Comparison of ENCODE assay signal across 20 cellular contexts in genomic region chr5:231661-232060, GRCh38. TPM values are rescaled to one million over a fixed set of nuclear protein-coding genes. Genes with fewer than 3 reads are reported as not detected.
DNase-seq lines count a peak whose midpoint lies in the region; ATAC-seq lines count a peak whose summit lies in the region.
"Had no signal": no experiment of that assay in that cellular context is flagged by ENCODE, and none has a peak within 500 bp of the region (broad histone marks: within the 10 kb centered on the region; RNA-seq: fewer than 3 reads in every experiment).

No MANE protein-coding gene starts in this region.

- peak; percentile 68 for ATAC-seq in activated CD4-positive, alpha-beta T cell treated with anti-CD3 and anti-CD28 coated beads for 36 hours
- ATAC-seq: HepG2 had no signal

- peak overlapping the region; percentile 47 for H3K27ac Mint-ChIP-seq in activated CD4-positive, alpha-beta T cell treated with anti-CD3 and anti-CD28 coated beads for 36 hours
- peak overlapping the region; percentile 74 for H3K27ac Mint-ChIP-seq in activated T-cell treated with anti-CD3 and anti-CD28 coated beads, Interleukin-2, amount 50 U/mL, for 24 hours

- CTCF ChIA-PET in activated CD4-positive, alpha-beta T cell treated with anti-CD3 and anti-CD28 coated beads for 36 hours (lab: Charles Lee): no interaction called here

- no peaks in the 10 kb centered on the region for H3K27me3 Mint-ChIP-seq in activated CD4-positive, alpha-beta T cell treated with anti-CD3 and anti-CD28 coated beads for 36 hours
- no peaks in the 10 kb centered on the region for H3K27me3 Mint-ChIP-seq in activated T-cell treated with anti-CD3 and anti-CD28 coated beads, Interleukin-2, amount 50 U/mL, for 24 hours
- H3K27me3 Mint-ChIP-seq: CD4-positive, CD25-positive, alpha-beta regulatory T cell had no signal

- H3K27ac ChIP-seq in caudate nucleus (ENCODE audit: low read depth, low read length): no peak overlapping the region
- H3K27ac ChIP-seq: 22Rv1, Peyer's patch had no signal

- no peak overlapping the region for H3K4me3 Mint-ChIP-seq in activated CD4-positive, alpha-beta T cell treated with anti-CD3 and anti-CD28 coated beads for 36 hours
- no peak overlapping the region for H3K4me3 Mint-ChIP-seq in activated T-cell treated with anti-CD3 and anti-CD28 coated beads, Interleukin-2, amount 50 U/mL, for 24 hours
- H3K4me3 Mint-ChIP-seq: CD4-positive, CD25-positive, alpha-beta regulatory T cell had no signal

- H3K9me3 Mint-ChIP-seq in activated CD4-positive, alpha-beta T cell treated with anti-CD3 and anti-CD28 coated beads for 36 hours (ENCODE audit: low read depth): no peaks in the 10 kb centered on the region
- H3K9me3 Mint-ChIP-seq in activated T-cell treated with anti-CD3 and anti-CD28 coated beads, Interleukin-2, amount 50 U/mL, for 24 hours: no peaks in the 10 kb centered on the region
- H3K9me3 Mint-ChIP-seq: CD4-positive, CD25-positive, alpha-beta regulatory T cell had no signal

- POLR2A ChIA-PET in activated CD4-positive, alpha-beta T cell treated with anti-CD3 and anti-CD28 coated beads for 36 hours (lab: Charles Lee): no interaction called here

- peaks cover 5% of the 10 kb centered on the region for H3K4me1 Mint-ChIP-seq in activated CD4-positive, alpha-beta T cell treated with anti-CD3 and anti-CD28 coated beads for 36 hours
- peaks cover 5% of the 10 kb centered on the region for H3K4me1 Mint-ChIP-seq in activated T-cell treated with anti-CD3 and anti-CD28 coated beads, Interleukin-2, amount 50 U/mL, for 24 hours (ENCODE audit: low read depth)

- intact Hi-C loops in activated CD4-positive, alpha-beta T cell treated with anti-CD3 and anti-CD28 coated beads for 36 hours (cut with DNase I, micrococcal nuclease): no loop called here

- no peak for DNase-seq in activated CD4-positive, alpha-beta T cell treated with anti-CD3 and anti-CD28 coated beads for 36 hours
- no peak for DNase-seq in activated CD4-positive, alpha-beta T cell treated with anti-CD3 and anti-CD28 coated beads for 1 hour
- DNase-seq in activated T-cell treated with anti-CD3 and anti-CD28 coated beads, Interleukin-2, amount 50 U/mL, for 24 hours: no peak
- no peak for DNase-seq in activated T-cell treated with anti-CD3 and anti-CD28 coated beads, Interleukin-2, amount 50 U/mL, for 48 hours
- DNase-seq in caudate nucleus (lab: John Stamatoyannopoulos, UW) (peak in 36 of 61 donors; percentile 1 to 69 (median 26)), superior temporal gyrus (ENCODE audit: extremely low spot score) (peak; percentile 53), HCEC 1CT (no peak), DMS53 (lab: John Stamatoyannopoulos, UW) (no peak)
- DNase-seq: BE2C; Caco-2; CD4-positive, CD25-positive, alpha-beta regulatory T cell; GDM1; KBM-7; NCI-H1105 treated with DMSO at 0.1 percent for 48 hours; NCI-H1694 treated with DMSO at 0.1 percent for 48 hours; Peyer's patch had no signal

- H3K36me3 Mint-ChIP-seq in activated CD4-positive, alpha-beta T cell treated with anti-CD3 and anti-CD28 coated beads for 36 hours (ENCODE audit: low read depth): peaks cover 46% of the 10 kb centered on the region
- peaks cover 90% of the 10 kb centered on the region for H3K36me3 Mint-ChIP-seq in activated T-cell treated with anti-CD3 and anti-CD28 coated beads, Interleukin-2, amount 50 U/mL, for 24 hours (ENCODE audit: low read depth)

RNA-seq across cellular contexts. Expression of gene SDHA, which starts 13.5 kb away (rescaled TPM):
- 100 to 1,000 TPM; 104 to 121 TPM for total RNA-seq in activated CD4-positive, alpha-beta T cell treated with anti-CD3 and anti-CD28 coated beads for 36 hours

RNA-seq across cellular contexts. Expression of gene CCDC127, which starts 13.7 kb away (rescaled TPM):
- 1 to 10 TPM; 6.0 to 7.0 TPM for total RNA-seq in activated CD4-positive, alpha-beta T cell treated with anti-CD3 and anti-CD28 coated beads for 36 hours

RNA-seq across cellular contexts. Expression of gene PDCD6, which starts 39.8 kb away (rescaled TPM):
- total RNA-seq in activated CD4-positive, alpha-beta T cell treated with anti-CD3 and anti-CD28 coated beads for 36 hours: 10 to 100 TPM; 69.5 to 91.6 TPM

RNA-seq across cellular contexts. Expression of gene LRRC14B, which starts 40.4 kb away (rescaled TPM):
- under 1 TPM in 1 of 2 experiments, not detected in 1; 0.11 TPM for total RNA-seq in activated CD4-positive, alpha-beta T cell treated with anti-CD3 and anti-CD28 coated beads for 36 hours
- total RNA-seq: Caco-2; CD4-positive, CD25-positive, alpha-beta regulatory T cell; Daoy; HepG2; NCI-H460; Peyer's patch had no signal

Comparison
In these comparisons a context has a peak if more than half of its experiments do, and no peak if none do; other contexts are left out.
1. DNase-seq: peak in caudate nucleus (36 of 61) and superior temporal gyrus (single experiment); none in activated CD4-positive, alpha-beta T cell treated with anti-CD3 and anti-CD28 coated beads for 36 hours (single experiment), activated CD4-positive, alpha-beta T cell treated with anti-CD3 and anti-CD28 coated beads for 1 hour (single experiment), activated T-cell treated with anti-CD3 and anti-CD28 coated beads, Interleukin-2, amount 50 U/mL, for 24 hours (single experiment), activated T-cell treated with anti-CD3 and anti-CD28 coated beads, Interleukin-2, amount 50 U/mL, for 48 hours (0 of 2), HCEC 1CT (single experiment) and DMS53 (single experiment).